36 cellular contexts compared by ENCODE assay signal in the genomic region with DNA sequence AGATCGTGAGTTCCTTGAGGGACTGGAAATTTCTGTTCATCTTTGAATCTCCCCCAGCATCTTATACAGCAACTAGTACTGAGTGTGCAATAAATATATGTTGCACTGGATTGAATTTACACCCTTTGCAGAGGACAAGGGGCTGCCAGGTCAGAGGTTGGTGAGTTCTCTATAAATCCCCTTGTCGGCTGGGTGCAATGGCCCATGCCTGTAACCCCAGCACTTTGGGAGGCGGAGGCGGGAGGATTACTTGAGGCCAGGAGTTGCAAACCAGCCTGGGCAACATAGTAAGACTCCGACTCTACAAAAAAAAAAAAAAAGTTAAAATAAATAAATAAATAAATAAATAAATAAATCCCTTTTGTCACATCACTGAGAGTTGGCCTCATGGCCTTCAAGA. TPM values are rescaled to one million over a fixed set of nuclear protein-coding genes. Genes with fewer than 3 reads are reported as not detected.
"Had no signal": no experiment of that assay in that cellular context is flagged by ENCODE, and none has a peak within 500 bp of the region (broad histone marks: within the 10 kb centered on the region; RNA-seq: fewer than 3 reads in every experiment).

No MANE protein-coding gene starts in this region.

- H3K9me3 Mint-ChIP-seq: activated B cell treated with CpG ODN at 0.5 μM for 24 hours; activated CD4-positive, alpha-beta memory T cell treated with anti-CD3 and anti-CD28 coated beads for 36 hours; activated CD4-positive, alpha-beta T cell treated with anti-CD3 and anti-CD28 coated beads, Interleukin-2, amount 10 ng/mL, durations not matched to agents 24 days and 14 days; activated CD8-positive, alpha-beta T cell treated with anti-CD3 and anti-CD28 coated beads for 36 hours; activated naive CD4-positive, alpha-beta T cell treated with anti-CD3 and anti-CD28 coated beads for 36 hours; activated naive CD8-positive, alpha-beta T cell treated with anti-CD3 and anti-CD28 coated beads for 36 hours; activated T-cell treated with anti-CD3 and anti-CD28 coated beads, Interleukin-2, amount 50 U/mL, for 4 hours; activated T-cell treated with anti-CD3 and anti-CD28 coated beads, Interleukin-2, amount 50 U/mL, for 72 hours; activated T-helper 1 cell treated with anti-CD3 and anti-CD28 coated beads, Interleukin-12 subunit alpha, Interleukin-12 subunit beta, Interleukin-2, Interleukin-4 antibody, amounts not matched to agents 30 ng/mL and 10 ng/mL and 1 ng/mL, durations not matched to agents 14 hours and 24 hours and 36 hours; activated T-helper 17 cell treated with anti-CD3 and anti-CD28 coated beads, Interleukin-2, amount 50 U/mL, for 72 hours; central memory CD8-positive, alpha-beta T cell; T-helper 1 cell treated with Interleukin-12 subunit alpha and Interleukin-12 subunit beta and Interleukin-4 antibody, amounts not matched to agents 30 μg/mL and 1 μg/mL, for 36 hours; T-helper 2 cell treated with Interferon-gamma antibody and Interleukin-4, amounts not matched to agents 5 μg/mL and 100 μg/mL, for 36 hours had no signal

- H3K4me3 Mint-ChIP-seq: activated B cell treated with CpG ODN at 0.5 μM for 24 hours; activated CD4-positive, alpha-beta memory T cell treated with anti-CD3 and anti-CD28 coated beads for 36 hours; activated CD4-positive, alpha-beta T cell treated with anti-CD3 and anti-CD28 coated beads, Interleukin-2, amount 10 ng/mL, durations not matched to agents 24 days and 14 days; activated CD8-positive, alpha-beta T cell treated with anti-CD3 and anti-CD28 coated beads for 36 hours; activated naive CD4-positive, alpha-beta T cell treated with anti-CD3 and anti-CD28 coated beads for 36 hours; activated naive CD8-positive, alpha-beta T cell treated with anti-CD3 and anti-CD28 coated beads for 36 hours; activated T-cell treated with anti-CD3 and anti-CD28 coated beads, Interleukin-2, amount 50 U/mL, for 4 hours; activated T-cell treated with anti-CD3 and anti-CD28 coated beads, Interleukin-2, amount 50 U/mL, for 72 hours; activated T-helper 1 cell treated with anti-CD3 and anti-CD28 coated beads, Interleukin-12 subunit alpha, Interleukin-12 subunit beta, Interleukin-2, Interleukin-4 antibody, amounts not matched to agents 30 ng/mL and 10 ng/mL and 1 ng/mL, durations not matched to agents 14 hours and 24 hours and 36 hours; activated T-helper 17 cell treated with anti-CD3 and anti-CD28 coated beads, Interleukin-2, amount 50 U/mL, for 72 hours; brain; central memory CD8-positive, alpha-beta T cell; T-helper 1 cell treated with Interleukin-12 subunit alpha and Interleukin-12 subunit beta and Interleukin-4 antibody, amounts not matched to agents 30 μg/mL and 1 μg/mL, for 36 hours; T-helper 2 cell treated with Interferon-gamma antibody and Interleukin-4, amounts not matched to agents 5 μg/mL and 100 μg/mL, for 36 hours had no signal

- ATAC-seq: activated CD8-positive, alpha-beta T cell treated with anti-CD3 and anti-CD28 coated beads for 36 hours; activated naive CD4-positive, alpha-beta T cell treated with anti-CD3 and anti-CD28 coated beads, Interleukin-2, amount 50 U/mL, for 72 hours; activated T-cell treated with anti-CD3 and anti-CD28 coated beads, Interleukin-2, amount 50 U/mL, for 4 hours; activated T-cell treated with anti-CD3 and anti-CD28 coated beads, Interleukin-2, amount 50 U/mL, for 72 hours; activated T-helper 17 cell treated with anti-CD3 and anti-CD28 coated beads, Interleukin-2, amount 50 U/mL, for 72 hours had no signal

- H3K4me1 Mint-ChIP-seq: activated B cell treated with CpG ODN at 0.5 μM for 24 hours; central memory CD8-positive, alpha-beta T cell had no signal

- DNase-seq: activated B cell treated with CpG ODN at 0.5 μM for 24 hours; activated CD4-positive, alpha-beta memory T cell treated with anti-CD3 and anti-CD28 coated beads for 36 hours; activated CD4-positive, alpha-beta T cell treated with anti-CD3 and anti-CD28 coated beads for 4 hours; activated CD4-positive, alpha-beta T cell treated with anti-CD3 and anti-CD28 coated beads, Interleukin-2, amount 10 ng/mL, durations not matched to agents 24 days and 14 days; activated CD4-positive, alpha-beta T cell treated with anti-CD3 and anti-CD28 coated beads, Interleukin-2, amount 50 U/mL, for 1 hour; activated CD4-positive, alpha-beta T cell treated with anti-CD3 and anti-CD28 coated beads, Interleukin-2, amount 50 U/mL, for 4 hours; activated CD4-positive, CD25-positive, alpha-beta regulatory T cell treated with anti-CD3 and anti-CD28 coated beads, Interleukin-2, amount 50 U/mL, for 72 hours; activated CD8-positive, alpha-beta T cell treated with anti-CD3 and anti-CD28 coated beads for 36 hours; activated effector memory CD4-positive, alpha-beta T cell treated with anti-CD3 and anti-CD28 coated beads, Interleukin-2, amount 50 U/mL, for 16 hours; activated gamma-delta T cell treated with Interleukin-2 at 50 U/mL for 16 hours; activated naive CD4-positive, alpha-beta T cell; activated naive CD4-positive, alpha-beta T cell treated with anti-CD3 and anti-CD28 coated beads for 36 hours; activated naive CD4-positive, alpha-beta T cell treated with anti-CD3 and anti-CD28 coated beads, Interleukin-2, amount 50 U/mL, for 16 hours; activated naive CD8-positive, alpha-beta T cell treated with anti-CD3 and anti-CD28 coated beads for 36 hours; activated T-cell treated with anti-CD3 and anti-CD28 coated beads for 4 hours; activated T-cell treated with anti-CD3 and anti-CD28 coated beads, Interleukin-2, amount 50 U/mL, for 1 hour; activated T-cell treated with anti-CD3 and anti-CD28 coated beads, Interleukin-2, amount 50 U/mL, for 4 hours; activated T-cell treated with anti-CD3 and anti-CD28 coated beads, Interleukin-2, amount 50 U/mL, for 72 hours; adrenal gland; amniotic stem cell; anterior cingulate cortex; caudate nucleus; cerebellar nuclear complex; T-helper 1 cell; T-helper 2 cell; T-helper 9 cell had no signal

- H3K27ac Mint-ChIP-seq: activated B cell treated with CpG ODN at 0.5 μM for 24 hours; activated CD4-positive, alpha-beta memory T cell treated with anti-CD3 and anti-CD28 coated beads for 36 hours; activated CD4-positive, alpha-beta T cell treated with anti-CD3 and anti-CD28 coated beads, Interleukin-2, amount 10 ng/mL, durations not matched to agents 24 days and 14 days; activated CD8-positive, alpha-beta T cell treated with anti-CD3 and anti-CD28 coated beads for 36 hours; activated naive CD4-positive, alpha-beta T cell treated with anti-CD3 and anti-CD28 coated beads for 36 hours; activated naive CD4-positive, alpha-beta T cell treated with anti-CD3 and anti-CD28 coated beads, Interleukin-2, amount 50 U/mL, for 72 hours; activated naive CD8-positive, alpha-beta T cell treated with anti-CD3 and anti-CD28 coated beads for 36 hours; activated T-cell treated with anti-CD3 and anti-CD28 coated beads, Interleukin-2, amount 50 U/mL, for 72 hours; activated T-helper 1 cell treated with anti-CD3 and anti-CD28 coated beads, Interleukin-12 subunit alpha, Interleukin-12 subunit beta, Interleukin-2, Interleukin-4 antibody, amounts not matched to agents 30 ng/mL and 10 ng/mL and 1 ng/mL, durations not matched to agents 14 hours and 24 hours and 36 hours; activated T-helper 17 cell treated with anti-CD3 and anti-CD28 coated beads, Interleukin-2, amount 50 U/mL, for 72 hours; brain; T-helper 1 cell treated with Interleukin-12 subunit alpha and Interleukin-12 subunit beta and Interleukin-4 antibody, amounts not matched to agents 30 μg/mL and 1 μg/mL, for 36 hours; T-helper 2 cell treated with Interferon-gamma antibody and Interleukin-4, amounts not matched to agents 5 μg/mL and 100 μg/mL, for 36 hours had no signal

- H3K36me3 Mint-ChIP-seq: activated CD4-positive, alpha-beta memory T cell treated with anti-CD3 and anti-CD28 coated beads for 36 hours; activated naive CD4-positive, alpha-beta T cell treated with anti-CD3 and anti-CD28 coated beads, Interleukin-2, amount 50 U/mL, for 72 hours; activated naive CD8-positive, alpha-beta T cell treated with anti-CD3 and anti-CD28 coated beads for 36 hours; brain had no signal

RNA-seq across cellular contexts. Expression of a gene that starts 9.4 kb away (rescaled TPM):
- total RNA-seq: activated naive CD8-positive, alpha-beta T cell treated with anti-CD3 and anti-CD28 coated beads for 36 hours had no signal

RNA-seq across cellular contexts. Expression of a gene that starts 28.9 kb away (rescaled TPM):
- total RNA-seq: ascending aorta, bronchial epithelial cell, cardiac muscle cell had no signal
